ENCODE assay signal across 8 cellular contexts in the genomic region with DNA sequence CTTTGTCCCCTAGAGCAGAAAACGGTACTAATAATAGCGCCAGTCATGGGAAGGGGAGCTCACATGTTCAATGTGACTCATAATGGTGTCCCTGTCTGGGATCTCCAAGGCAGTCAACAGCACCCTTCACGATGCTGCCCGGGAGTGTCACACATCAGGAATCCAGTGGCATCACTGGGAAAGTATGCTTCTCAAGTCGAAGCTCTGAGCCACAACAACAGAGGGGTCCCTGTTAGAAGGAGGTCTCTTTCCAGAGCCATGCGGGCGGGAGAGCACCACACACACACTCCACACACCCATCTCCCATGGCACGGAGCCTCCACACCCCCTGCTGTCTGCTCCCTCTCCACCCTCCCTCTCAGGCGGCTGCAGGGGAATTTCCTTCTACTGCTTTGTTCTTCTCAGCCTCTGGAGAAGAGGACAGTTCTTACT.
A peak's percentile ranks its signal among the peaks of the same experiment; 100 is the strongest.
DNase-seq lines count a peak whose midpoint lies in the region; ATAC-seq, FAIRE-seq and TF ChIP-seq lines count a peak whose summit lies in the region.

No MANE protein-coding gene starts in this region.

- ATAC-seq in HepG2 (peak; percentile 71), upper lobe of left lung (ENCODE audit: low FRiP score in 2 of 2) (peak; percentile 44 to 64), HG03469 (IDR thresholded peaks at IDR 0.05; ENCODE audit: unreplicated experiment) (no peak)

- H3K4me3 ChIP-seq in AG04450 (ENCODE audit: low read depth, low read length) (no peak overlapping the region), brain microvascular endothelial cell (ENCODE audit: low read depth, low read length) (no peak overlapping the region), HepG2 (replicated peaks in 1 of 3; ENCODE audit: insufficient read depth in 1 of 3, low read depth in 2 of 3, low read length in 3 of 3) (no peak overlapping the region), upper lobe of left lung (no peak overlapping the region)

- peak overlapping the region; percentile 95 for H3K27ac ChIP-seq in AG04450 (ENCODE audit: low read depth, low read length)
- H3K27ac ChIP-seq in brain microvascular endothelial cell, result peak overlapping the region; percentile 97
- H3K27ac ChIP-seq in HepG2 (ENCODE audit: extremely low read length, insufficient read depth, low read length), result no peak overlapping the region
- H3K27ac ChIP-seq in upper lobe of left lung, result peak overlapping the region; percentile 64 to 83 (median 70)

- DNase-seq in AG04450 (ENCODE audit: low read depth, low spot score) (peak; percentile 92), M059J (ENCODE audit: low read depth) (peak; percentile 100), brain microvascular endothelial cell (peak; percentile 100), HepG2 (ENCODE audit: low spot score) (peak; percentile 74), upper lobe of left lung (no peak), inferior parietal cortex (ENCODE audit: extremely low spot score) (no peak), MV-4-11 (lab: John Stamatoyannopoulos, UW) (no peak)

- intact Hi-C loops in HepG2 (cut with micrococcal nuclease; ENCODE audit: unreplicated experiment), result loop anchor here (1.0 kb wide), 2 partner anchors 19 to 177 kb away; no protein-coding TSS in a partner anchor

- no peaks in the 10 kb centered on the region for H3K79me2 ChIP-seq in HepG2 (ENCODE audit: insufficient read depth, low read length)

- WGBS in HepG2 (ENCODE audit: low lambda C conversion rate), result 10% methylated on average over 9 of the region's 9 CpGs
- 55 to 79% methylated on average over 9 of the region's 9 CpGs for WGBS in upper lobe of left lung, 2 donors

- no TSS peak for BruUV-seq in HepG2 (replicated peaks; lab: Mats Ljungman, UMichigan)

- H3K4me1 ChIP-seq in HepG2 (ENCODE audit: insufficient read depth, low read length), result peaks cover 18% of the 10 kb centered on the region
- H3K4me1 ChIP-seq in upper lobe of left lung, result peaks cover 63 to 85% (median 69%) of the 10 kb centered on the region in 4 donors

- POLR2A ChIA-PET in AG04450 (lab: Yijun Ruan, JAX), result interaction anchor here (0.5 to 1.5 kb wide), 5 partner anchors 9 to 259 kb away, joined by 3 to 6 read pairs (median 3); no protein-coding TSS in a partner anchor
- POLR2A ChIA-PET in HepG2 (lab: Yijun Ruan, JAX), result interaction anchor here (0.9 to 1.6 kb wide), 5 partner anchors 16 to 133 kb away, joined by 3 to 7 read pairs (median 5); no protein-coding TSS in a partner anchor

- no peak overlapping the region for H2AFZ ChIP-seq in HepG2 (ENCODE audit: low read length)

- H3K9me3 ChIP-seq in AG04450 (ENCODE audit: control insufficient read depth, insufficient read depth, low read length) (no peaks in the 10 kb centered on the region), HepG2 (ENCODE audit: low read length) (no peaks in the 10 kb centered on the region), upper lobe of left lung (no peaks in the 10 kb centered on the region)

- CTCF ChIA-PET in AG04450 (lab: Charles Lee), result interaction anchor here (0.6 to 1.6 kb wide), 4 partner anchors 30 to 296 kb away, joined by 3 to 7 read pairs (median 5); no protein-coding TSS in a partner anchor
- CTCF ChIA-PET in HepG2 (lab: Yijun Ruan, JAX; ENCODE audit: low intra/inter-chr PET ratio, low total read pairs), result no interaction called here

- FAIRE-seq in HepG2 (lab: Jason Lieb, UNC), result no peak

- TF ChIP-seq CTCF in AG04450 (IDR thresholded peaks at IDR 0.05; ENCODE audit: low read depth, low read length) (0 out of 2 replicates have a peak, but pooled peaks have one; percentile 26), brain microvascular endothelial cell (IDR thresholded peaks at IDR 0.05; ENCODE audit: low read depth, low read length, missing control alignments) (peak; percentile 67), HepG2 (CRISPR knock-in tag; IDR thresholded peaks at IDR 0.05) (no peak), upper lobe of left lung (IDR thresholded peaks at IDR 0.05) (no peak)

- H3K9ac ChIP-seq in HepG2 (ENCODE audit: insufficient read depth, low read depth, low read length), result no peak overlapping the region

- no peak for TF ChIP-seq RAD21 in HepG2 (CRISPR knock-in tag; IDR thresholded peaks at IDR 0.05)

- peak overlapping the region; percentile 28 for H3K4me2 ChIP-seq in HepG2 (ENCODE audit: low read depth, low read length)

- H3K27me3 ChIP-seq in AG04450 (ENCODE audit: control insufficient read depth, insufficient read depth, low read length), result no peaks in the 10 kb centered on the region
- no peaks in the 10 kb centered on the region for H3K27me3 ChIP-seq in brain microvascular endothelial cell (replicated peaks)
- no peaks in the 10 kb centered on the region; a peak in 1 of 5 replicates for H3K27me3 ChIP-seq in HepG2 (ENCODE audit: control insufficient read depth in 1 of 2, insufficient read depth in 2 of 2, low read length in 2 of 2)
- H3K27me3 ChIP-seq in upper lobe of left lung, result no peaks in the 10 kb centered on the region

- TF ChIP-seq POLR2A in HepG2 (IDR thresholded peaks at IDR 0.05; ENCODE audit: insufficient read depth in 1 of 2, low read depth in 2 of 2, low read length in 2 of 2) (no peak), upper lobe of left lung (IDR thresholded peaks at IDR 0.05) (no peak)

- TF ChIP-seq EP300 in HepG2 (IDR thresholded peaks at IDR 0.05; ENCODE audit: low read depth in 2 of 2, low read length in 2 of 2) (peak in 1 of 2 experiments; percentile 43; a peak in 1 of 4 replicates), HepG2 (CRISPR knock-in tag; IDR thresholded peaks at IDR 0.05; ENCODE audit: borderline replicate concordance) (peak; percentile 30; the same call in 1 of the 2 replicates), upper lobe of left lung (IDR thresholded peaks at IDR 0.05) (peak in 2 of 4 donors; percentile 74 to 86)

- H4K20me1 ChIP-seq in HepG2 (ENCODE audit: insufficient read depth, low read length), result no peaks in the 10 kb centered on the region

- in situ Hi-C loops in brain microvascular endothelial cell (cut with HindIII; ENCODE audit: low pct_ligation_motif_present, low sequenced_read_pairs) (no loop called here), HepG2 (cut with HindIII; ENCODE audit: extremely low pct_ligation_motif_present, low pct_unique_long_range_greater_than_20kb) (no loop called here)

- H3K36me3 ChIP-seq in brain microvascular endothelial cell (replicated peaks) (peaks cover 38% of the 10 kb centered on the region), HepG2 (replicated peaks in 1 of 2; ENCODE audit: control insufficient read depth in 1 of 2, insufficient read depth in 2 of 2, low read length in 2 of 2) (no peaks in the 10 kb centered on the region), upper lobe of left lung (peaks cover 0 to 36% (median 3%) of the 10 kb centered on the region in 4 donors)

TF ChIP-seq in HepG2, 621 proteins besides CTCF, POLR2A, EP300 and RAD21 (continues in another document):
- TF ChIP-seq MAFG (CRISPR knock-in tag; IDR thresholded peaks at IDR 0.05), result no peak
- TF ChIP-seq ZNF274 (CRISPR knock-in tag; IDR thresholded peaks at IDR 0.05), result no peak
- no peak for TF ChIP-seq EZH2 (conservative IDR thresholded peaks at IDR 0.05; ENCODE audit: low read depth, low read length)
- TF ChIP-seq HMG20A (CRISPR knock-in tag; IDR thresholded peaks at IDR 0.05; ENCODE audit: borderline replicate concordance), result peak; percentile 37; the same call in 1 of the 2 replicates
- TF ChIP-seq, protein P1, sequence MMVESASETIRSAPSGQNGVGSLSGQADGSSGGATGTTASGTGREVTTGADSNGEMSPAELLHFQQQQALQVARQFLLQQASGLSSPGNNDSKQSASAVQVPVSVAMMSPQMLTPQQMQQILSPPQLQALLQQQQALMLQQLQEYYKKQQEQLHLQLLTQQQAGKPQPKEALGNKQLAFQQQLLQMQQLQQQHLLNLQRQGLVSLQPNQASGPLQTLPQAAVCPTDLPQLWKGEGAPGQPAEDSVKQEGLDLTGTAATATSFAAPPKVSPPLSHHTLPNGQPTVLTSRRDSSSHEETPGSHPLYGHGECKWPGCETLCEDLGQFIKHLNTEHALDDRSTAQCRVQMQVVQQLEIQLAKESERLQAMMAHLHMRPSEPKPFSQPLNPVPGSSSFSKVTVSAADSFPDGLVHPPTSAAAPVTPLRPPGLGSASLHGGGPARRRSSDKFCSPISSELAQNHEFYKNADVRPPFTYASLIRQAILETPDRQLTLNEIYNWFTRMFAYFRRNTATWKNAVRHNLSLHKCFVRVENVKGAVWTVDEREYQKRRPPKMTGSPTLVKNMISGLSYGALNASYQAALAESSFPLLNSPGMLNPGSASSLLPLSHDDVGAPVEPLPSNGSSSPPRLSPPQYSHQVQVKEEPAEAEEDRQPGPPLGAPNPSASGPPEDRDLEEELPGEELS (CRISPR knock-in tag; IDR thresholded peaks at IDR 0.05), result no peak
- no peak for TF ChIP-seq ZNF260 (CRISPR knock-in tag; IDR thresholded peaks at IDR 0.05; ENCODE audit: borderline replicate concordance, low read depth)
- TF ChIP-seq, protein P2, sequence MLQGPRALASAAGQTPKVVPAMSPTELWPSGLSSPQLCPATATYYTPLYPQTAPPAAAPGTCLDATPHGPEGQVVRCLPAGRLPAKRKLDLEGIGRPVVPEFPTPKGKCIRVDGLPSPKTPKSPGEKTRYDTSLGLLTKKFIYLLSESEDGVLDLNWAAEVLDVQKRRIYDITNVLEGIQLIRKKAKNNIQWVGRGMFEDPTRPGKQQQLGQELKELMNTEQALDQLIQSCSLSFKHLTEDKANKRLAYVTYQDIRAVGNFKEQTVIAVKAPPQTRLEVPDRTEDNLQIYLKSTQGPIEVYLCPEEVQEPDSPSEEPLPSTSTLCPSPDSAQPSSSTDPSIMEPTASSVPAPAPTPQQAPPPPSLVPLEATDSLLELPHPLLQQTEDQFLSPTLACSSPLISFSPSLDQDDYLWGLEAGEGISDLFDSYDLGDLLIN (CRISPR knock-in tag; IDR thresholded peaks at IDR 0.05; ENCODE audit: borderline replicate concordance), result no peak
- no peak for TF ChIP-seq ZNF367 (CRISPR knock-in tag; IDR thresholded peaks at IDR 0.05; ENCODE audit: borderline replicate concordance)
- no peak for TF ChIP-seq SOX13 (IDR thresholded peaks at IDR 0.05)
- TF ChIP-seq SOX13 (CRISPR knock-in tag; conservative IDR thresholded peaks at IDR 0.05 in 1 of 2, IDR thresholded peaks at IDR 0.05 in 1 of 2), result no peak
- TF ChIP-seq, protein P3, sequence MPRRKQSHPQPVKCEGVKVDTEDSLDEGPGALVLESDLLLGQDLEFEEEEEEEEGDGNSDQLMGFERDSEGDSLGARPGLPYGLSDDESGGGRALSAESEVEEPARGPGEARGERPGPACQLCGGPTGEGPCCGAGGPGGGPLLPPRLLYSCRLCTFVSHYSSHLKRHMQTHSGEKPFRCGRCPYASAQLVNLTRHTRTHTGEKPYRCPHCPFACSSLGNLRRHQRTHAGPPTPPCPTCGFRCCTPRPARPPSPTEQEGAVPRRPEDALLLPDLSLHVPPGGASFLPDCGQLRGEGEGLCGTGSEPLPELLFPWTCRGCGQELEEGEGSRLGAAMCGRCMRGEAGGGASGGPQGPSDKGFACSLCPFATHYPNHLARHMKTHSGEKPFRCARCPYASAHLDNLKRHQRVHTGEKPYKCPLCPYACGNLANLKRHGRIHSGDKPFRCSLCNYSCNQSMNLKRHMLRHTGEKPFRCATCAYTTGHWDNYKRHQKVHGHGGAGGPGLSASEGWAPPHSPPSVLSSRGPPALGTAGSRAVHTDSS (CRISPR knock-in tag; conservative IDR thresholded peaks at IDR 0.05), result no peak
- TF ChIP-seq ZFP37 (CRISPR knock-in tag; IDR thresholded peaks at IDR 0.05; ENCODE audit: borderline replicate concordance), result no peak

Comparison
In these comparisons a context has a peak if more than half of its experiments do, and no peak if none do; other contexts are left out.
1. DNase-seq: peak in AG04450 (single experiment), M059J (single experiment), brain microvascular endothelial cell (single experiment) and HepG2 (single experiment); none in upper lobe of left lung (0 of 2), inferior parietal cortex (single experiment) and MV-4-11 (single experiment).
2. CTCF ChIP-seq: peak in AG04450 (single experiment) and brain microvascular endothelial cell (single experiment); none in HepG2 (single experiment) and upper lobe of left lung (0 of 6).